8 cellular contexts compared by ENCODE assay signal in the genomic region with DNA sequence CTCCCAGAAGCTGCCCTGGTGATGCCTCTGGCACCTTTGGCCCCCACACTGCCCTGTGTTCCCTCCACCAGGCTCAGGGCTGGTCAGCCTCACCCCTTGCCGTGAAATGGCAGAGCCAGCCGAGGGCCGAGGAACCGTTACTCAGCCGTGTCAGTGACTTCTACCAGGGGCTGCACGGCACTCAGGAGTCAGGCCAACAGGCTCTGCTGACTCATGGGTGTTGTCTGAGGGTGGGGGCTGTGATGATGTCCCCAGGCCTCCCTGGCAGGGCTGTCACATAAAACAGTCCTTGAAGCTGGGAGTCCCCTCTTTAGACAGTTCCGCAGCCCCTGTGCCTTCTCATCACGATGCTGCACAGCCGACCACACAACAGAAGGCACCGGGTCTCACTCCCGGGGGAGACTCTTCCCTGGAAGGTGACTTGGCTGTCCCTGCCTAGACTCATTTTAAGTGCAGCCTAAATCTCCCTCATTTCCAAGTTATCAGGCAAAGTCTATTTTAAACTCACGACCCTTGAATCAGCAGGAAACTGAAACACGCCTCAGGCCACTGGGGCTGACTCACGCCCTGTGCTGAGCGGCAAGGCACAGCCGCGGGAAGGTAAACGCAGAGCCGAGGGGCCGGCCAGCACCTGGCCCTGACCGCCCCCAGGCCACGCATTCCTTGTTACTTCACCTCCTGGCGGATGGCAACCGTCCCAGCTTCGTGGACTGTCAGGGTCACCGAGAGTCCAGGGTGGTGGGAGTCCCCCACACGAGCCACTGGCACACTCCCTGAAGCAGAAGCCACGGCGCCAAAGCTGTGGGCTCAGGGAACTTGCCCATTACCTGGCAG.
DNase-seq lines count a peak whose midpoint lies in the region; ATAC-seq and TF ChIP-seq lines count a peak whose summit lies in the region.

No MANE protein-coding gene starts in this region.

- H3K4me3 Mint-ChIP-seq in activated naive CD4-positive, alpha-beta T cell treated with anti-CD3 and anti-CD28 coated beads, Interleukin-2, amount 10 ng/mL, durations not matched to agents 7 days and 5 days, result no peak overlapping the region

- H3K27ac ChIP-seq in left ventricle myocardium inferior (replicated peaks) (peak overlapping the region; percentile 91), skin epidermis (peak overlapping the region in 17 of 21 experiments; percentile 7 to 78 (median 63))

- H3K4me1 ChIP-seq in left ventricle myocardium inferior, result peaks cover 99% of the 10 kb centered on the region

- no peak for ATAC-seq in HG02981 (IDR thresholded peaks at IDR 0.05; ENCODE audit: unreplicated experiment)

- intact Hi-C loops in left ventricle myocardium inferior (cut with micrococcal nuclease), result no loop called here

- no peak for TF ChIP-seq CTCF in left ventricle myocardium inferior (IDR thresholded peaks at IDR 0.05; ENCODE audit: borderline replicate concordance)

- H3K27ac Mint-ChIP-seq in activated naive CD4-positive, alpha-beta T cell treated with anti-CD3 and anti-CD28 coated beads, Interleukin-2, amount 10 ng/mL, durations not matched to agents 7 days and 5 days, result peak overlapping the region; percentile 84

- peaks cover 35% of the 10 kb centered on the region for H3K36me3 Mint-ChIP-seq in activated naive CD4-positive, alpha-beta T cell treated with anti-CD3 and anti-CD28 coated beads, Interleukin-2, amount 10 ng/mL, durations not matched to agents 7 days and 5 days

- CTCF ChIA-PET in activated naive CD4-positive, alpha-beta T cell treated with anti-CD3 and anti-CD28 coated beads, Interleukin-2, amount 10 ng/mL, durations not matched to agents 7 days and 5 days (lab: Charles Lee), result no interaction called here

- DNase-seq in SIG-M5 treated with dmso at 0.1 percent for 504 hours (lab: John Stamatoyannopoulos, UW; ENCODE audit: unreplicated experiment) (peak; percentile 51), SIG-M5 (lab: John Stamatoyannopoulos, UW) (no peak), MV-4-11 (lab: John Stamatoyannopoulos, UW) (peak; percentile 48), left ventricle myocardium inferior (no peak), NCI-H1105 (lab: John Stamatoyannopoulos, UW) (no peak)
- peak; percentile 40 for DNase-seq in activated naive CD4-positive, alpha-beta T cell treated with anti-CD3 and anti-CD28 coated beads, Interleukin-2, amount 10 ng/mL, durations not matched to agents 7 days and 5 days

- peaks cover 97% of the 10 kb centered on the region for H3K4me1 Mint-ChIP-seq in activated naive CD4-positive, alpha-beta T cell treated with anti-CD3 and anti-CD28 coated beads, Interleukin-2, amount 10 ng/mL, durations not matched to agents 7 days and 5 days

- H3K4me3 ChIP-seq in left ventricle myocardium inferior (peak overlapping the region; percentile 49), skin epidermis (peak overlapping the region in 1 of 7 experiments; percentile 3)

- no peaks in the 10 kb centered on the region for H3K27me3 Mint-ChIP-seq in activated naive CD4-positive, alpha-beta T cell treated with anti-CD3 and anti-CD28 coated beads, Interleukin-2, amount 10 ng/mL, durations not matched to agents 7 days and 5 days

- H3K9me3 Mint-ChIP-seq in activated naive CD4-positive, alpha-beta T cell treated with anti-CD3 and anti-CD28 coated beads, Interleukin-2, amount 10 ng/mL, durations not matched to agents 7 days and 5 days, result no peaks in the 10 kb centered on the region

- H3K27me3 ChIP-seq in left ventricle myocardium inferior (ENCODE audit: low read depth), result no peaks in the 10 kb centered on the region

- H3K36me3 ChIP-seq in left ventricle myocardium inferior, result no peaks in the 10 kb centered on the region

- no peaks in the 10 kb centered on the region for H3K9me3 ChIP-seq in left ventricle myocardium inferior (replicated peaks)

Comparison
In these comparisons a context has a peak if more than half of its experiments do, and no peak if none do; other contexts are left out.
1. DNase-seq: peak in SIG-M5 treated with dmso at 0.1 percent for 504 hours (single experiment), MV-4-11 (single experiment) and activated naive CD4-positive, alpha-beta T cell treated with anti-CD3 and anti-CD28 coated beads, Interleukin-2, amount 10 ng/mL, durations not matched to agents 7 days and 5 days (single experiment); none in SIG-M5 (single experiment), left ventricle myocardium inferior (single experiment) and NCI-H1105 (single experiment).